In the genomic region with DNA sequence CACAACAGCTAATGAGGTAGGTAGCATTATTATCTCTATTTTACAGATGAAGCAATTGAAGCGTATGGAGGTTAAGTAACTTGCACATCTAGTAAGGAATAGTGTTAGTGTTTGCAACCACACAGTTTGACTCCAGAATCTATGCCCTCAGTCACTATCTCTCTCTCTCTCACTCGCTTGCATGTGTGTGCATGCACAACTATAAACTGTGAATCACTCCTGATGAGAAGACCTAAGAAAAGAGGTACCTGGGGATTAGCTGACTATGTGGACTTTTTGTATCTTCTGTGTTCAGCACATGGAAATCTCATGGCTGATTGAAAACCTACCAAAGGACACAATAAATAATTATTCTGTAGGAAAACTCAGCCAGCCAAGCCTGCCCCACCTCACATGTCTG, we compare ENCODE assay signal across 39 cellular contexts.
"Had no signal": no experiment of that assay in that cellular context is flagged by ENCODE, and none has a peak within 500 bp of the region (broad histone marks: within the 10 kb centered on the region; RNA-seq: fewer than 3 reads in every experiment).

No MANE protein-coding gene starts in this region.

- H3K4me3 Mint-ChIP-seq: activated naive CD4-positive, alpha-beta T cell treated with anti-CD3 and anti-CD28 coated beads for 36 hours; activated naive CD4-positive, alpha-beta T cell treated with anti-CD3 and anti-CD28 coated beads, Interleukin-2, amount 10 ng/mL, durations not matched to agents 7 days and 5 days; activated naive CD4-positive, alpha-beta T cell treated with anti-CD3 and anti-CD28 coated beads, Interleukin-2, amount 50 U/mL, for 24 hours; activated naive CD8-positive, alpha-beta T cell; activated naive CD8-positive, alpha-beta T cell treated with anti-CD3 and anti-CD28 coated beads for 36 hours; activated naive CD8-positive, alpha-beta T cell treated with anti-CD3 and anti-CD28 coated beads, Interleukin-2, amount 10 ng/mL, durations not matched to agents 7 days and 5 days; activated naive CD8-positive, alpha-beta T cell treated with anti-CD3 and anti-CD28 coated beads, Interleukin-2, amount 50 U/mL, for 24 hours; activated T-cell treated with anti-CD3 and anti-CD28 coated beads, Interleukin-2, amount 50 U/mL, for 24 hours; activated T-cell treated with anti-CD3 and anti-CD28 coated beads, Interleukin-2, amount 50 U/mL, for 4 hours; activated T-cell treated with anti-CD3 and anti-CD28 coated beads, Interleukin-2, amount 50 U/mL, for 72 hours; activated T-helper 1 cell treated with anti-CD3 and anti-CD28 coated beads, Interleukin-12 subunit alpha, Interleukin-12 subunit beta, Interleukin-2, Interleukin-4 antibody, amounts not matched to agents 30 ng/mL and 10 ng/mL and 1 ng/mL, durations not matched to agents 14 hours and 24 hours and 36 hours; activated T-helper 17 cell treated with anti-CD3 and anti-CD28 coated beads, Interleukin-2, amount 50 U/mL, for 72 hours; brain; central memory CD8-positive, alpha-beta T cell had no signal

- H3K4me1 Mint-ChIP-seq: activated naive CD4-positive, alpha-beta T cell treated with anti-CD3 and anti-CD28 coated beads, Interleukin-2, amount 10 ng/mL, durations not matched to agents 7 days and 5 days; activated naive CD4-positive, alpha-beta T cell treated with anti-CD3 and anti-CD28 coated beads, Interleukin-2, amount 50 U/mL, for 24 hours; activated naive CD8-positive, alpha-beta T cell treated with anti-CD3 and anti-CD28 coated beads for 36 hours; activated naive CD8-positive, alpha-beta T cell treated with anti-CD3 and anti-CD28 coated beads, Interleukin-2, amount 10 ng/mL, durations not matched to agents 7 days and 5 days; activated naive CD8-positive, alpha-beta T cell treated with anti-CD3 and anti-CD28 coated beads, Interleukin-2, amount 50 U/mL, for 24 hours; activated T-helper 17 cell treated with anti-CD3 and anti-CD28 coated beads, Interleukin-2, amount 50 U/mL, for 72 hours; central memory CD8-positive, alpha-beta T cell had no signal

- H3K9me3 ChIP-seq: adrenal gland, ascending aorta, body of pancreas had no signal

- ATAC-seq: activated naive CD4-positive, alpha-beta T cell treated with anti-CD3 and anti-CD28 coated beads, Interleukin-2, amount 50 U/mL, for 72 hours; activated naive CD8-positive, alpha-beta T cell treated with anti-CD3 and anti-CD28 coated beads, Interleukin-2, amount 50 U/mL, for 24 hours; activated T-cell treated with anti-CD3 and anti-CD28 coated beads, Interleukin-2, amount 50 U/mL, for 4 hours; activated T-cell treated with anti-CD3 and anti-CD28 coated beads, Interleukin-2, amount 50 U/mL, for 72 hours; activated T-helper 17 cell treated with anti-CD3 and anti-CD28 coated beads, Interleukin-2, amount 50 U/mL, for 72 hours; body of pancreas had no signal

- H3K9me3 Mint-ChIP-seq: brain had no signal

- H3K4me1 ChIP-seq: adrenal gland, body of pancreas had no signal

- FAIRE-seq: astrocyte had no signal

- H3K27ac ChIP-seq: adrenal gland, ascending aorta, body of pancreas, brain microvascular endothelial cell, cardiac muscle cell had no signal

- H3K4me3 ChIP-seq: adrenal gland, ascending aorta, body of pancreas, cardiac muscle cell had no signal

- H3K27ac Mint-ChIP-seq: activated naive CD4-positive, alpha-beta T cell treated with anti-CD3 and anti-CD28 coated beads for 36 hours; activated naive CD4-positive, alpha-beta T cell treated with anti-CD3 and anti-CD28 coated beads, Interleukin-2, amount 10 ng/mL, durations not matched to agents 7 days and 5 days; activated naive CD4-positive, alpha-beta T cell treated with anti-CD3 and anti-CD28 coated beads, Interleukin-2, amount 50 U/mL, for 24 hours; activated naive CD4-positive, alpha-beta T cell treated with anti-CD3 and anti-CD28 coated beads, Interleukin-2, amount 50 U/mL, for 72 hours; activated naive CD8-positive, alpha-beta T cell; activated naive CD8-positive, alpha-beta T cell treated with anti-CD3 and anti-CD28 coated beads for 36 hours; activated naive CD8-positive, alpha-beta T cell treated with anti-CD3 and anti-CD28 coated beads, Interleukin-2, amount 10 ng/mL, durations not matched to agents 7 days and 5 days; activated naive CD8-positive, alpha-beta T cell treated with anti-CD3 and anti-CD28 coated beads, Interleukin-2, amount 50 U/mL, for 24 hours; activated T-cell treated with anti-CD3 and anti-CD28 coated beads, Interleukin-2, amount 50 U/mL, for 24 hours; activated T-cell treated with anti-CD3 and anti-CD28 coated beads, Interleukin-2, amount 50 U/mL, for 72 hours; activated T-helper 1 cell treated with anti-CD3 and anti-CD28 coated beads, Interleukin-12 subunit alpha, Interleukin-12 subunit beta, Interleukin-2, Interleukin-4 antibody, amounts not matched to agents 30 ng/mL and 10 ng/mL and 1 ng/mL, durations not matched to agents 14 hours and 24 hours and 36 hours; activated T-helper 17 cell treated with anti-CD3 and anti-CD28 coated beads, Interleukin-2, amount 50 U/mL, for 72 hours; activated T-helper 2 cell treated with anti-CD3 and anti-CD28 coated beads, Interferon-gamma antibody, Interleukin-2, Interleukin-4, amounts not matched to agents 10 μg/mL and 5 μg/mL and 100 μg/mL, durations not matched to agents 14 hours and 24 hours and 36 hours; brain had no signal

- H3K36me3 ChIP-seq: adrenal gland, ascending aorta, brain microvascular endothelial cell, cardiac muscle cell had no signal

- DNase-seq: activated effector memory CD4-positive, alpha-beta T cell treated with anti-CD3 and anti-CD28 coated beads, Interleukin-2, amount 50 U/mL, for 16 hours; activated effector memory CD4-positive, alpha-beta T cell treated with Interleukin-2 at 50 U/mL for 16 hours; activated gamma-delta T cell; activated gamma-delta T cell treated with Interleukin-2 at 50 U/mL for 16 hours; activated naive CD4-positive, alpha-beta T cell; activated naive CD4-positive, alpha-beta T cell treated with anti-CD3 and anti-CD28 coated beads for 36 hours; activated naive CD4-positive, alpha-beta T cell treated with anti-CD3 and anti-CD28 coated beads, Interleukin-2, amount 10 ng/mL, durations not matched to agents 7 days and 5 days; activated naive CD4-positive, alpha-beta T cell treated with anti-CD3 and anti-CD28 coated beads, Interleukin-2, amount 50 U/mL, for 16 hours; activated naive CD4-positive, alpha-beta T cell treated with Interleukin-2 at 50 U/mL for 16 hours; activated naive CD8-positive, alpha-beta T cell treated with anti-CD3 and anti-CD28 coated beads for 36 hours; activated naive CD8-positive, alpha-beta T cell treated with anti-CD3 and anti-CD28 coated beads, Interleukin-2, amount 10 ng/mL, durations not matched to agents 7 days and 5 days; activated naive CD8-positive, alpha-beta T cell treated with anti-CD3 and anti-CD28 coated beads, Interleukin-2, amount 50 U/mL, for 24 hours; activated T-cell treated with anti-CD3 and anti-CD28 coated beads for 4 hours; activated T-cell treated with anti-CD3 and anti-CD28 coated beads, Interleukin-2, amount 50 U/mL, for 1 hour; activated T-cell treated with anti-CD3 and anti-CD28 coated beads, Interleukin-2, amount 50 U/mL, for 24 hours; activated T-cell treated with anti-CD3 and anti-CD28 coated beads, Interleukin-2, amount 50 U/mL, for 4 hours; activated T-cell treated with anti-CD3 and anti-CD28 coated beads, Interleukin-2, amount 50 U/mL, for 48 hours; activated T-cell treated with anti-CD3 and anti-CD28 coated beads, Interleukin-2, amount 50 U/mL, for 72 hours; adrenal gland; amniotic stem cell; amygdala; anterior cingulate cortex; aorta; body of pancreas; brain microvascular endothelial cell; caudate nucleus; central memory CD4-positive, alpha-beta T cell; cerebellar nuclear complex had no signal

- H3K27me3 Mint-ChIP-seq: activated naive CD4-positive, alpha-beta T cell treated with anti-CD3 and anti-CD28 coated beads, Interleukin-2, amount 10 ng/mL, durations not matched to agents 7 days and 5 days; activated naive CD8-positive, alpha-beta T cell; activated naive CD8-positive, alpha-beta T cell treated with anti-CD3 and anti-CD28 coated beads, Interleukin-2, amount 10 ng/mL, durations not matched to agents 7 days and 5 days; activated T-cell treated with anti-CD3 and anti-CD28 coated beads, Interleukin-2, amount 50 U/mL, for 24 hours; activated T-helper 17 cell treated with anti-CD3 and anti-CD28 coated beads, Interleukin-2, amount 50 U/mL, for 72 hours; central memory CD8-positive, alpha-beta T cell had no signal

- H3K27me3 ChIP-seq: adrenal gland, ascending aorta, body of pancreas, brain microvascular endothelial cell, cardiac muscle cell had no signal
